In genomic region chr12:11727133-11727664, GRCh38 we compare ENCODE assay signal across 11 cellular contexts.
A peak's percentile ranks its signal among the peaks of the same experiment; 100 is the strongest.
DNase-seq lines count a peak whose midpoint lies in the region; ATAC-seq and TF ChIP-seq lines count a peak whose summit lies in the region.
"Had no signal": no experiment of that assay in that cellular context is flagged by ENCODE, and none has a peak within 500 bp of the region (broad histone marks: within the 10 kb centered on the region; RNA-seq: fewer than 3 reads in every experiment).

No MANE protein-coding gene starts in this region.

- H4K91ac ChIP-seq in trophoblast cell (ENCODE audit: low read depth, low read length): no peak overlapping the region

- no peaks in the 10 kb centered on the region for H3K9me3 Mint-ChIP-seq in CD8-positive, alpha-beta T cell

- H3K23ac ChIP-seq in trophoblast cell (ENCODE audit: low read length): no peak overlapping the region

- H3K27ac ChIP-seq in CD8-positive, alpha-beta T cell (ENCODE audit: low read depth, low read length): no peak overlapping the region
- H3K27ac ChIP-seq in spleen (peak overlapping the region in 5 of 8 donors; percentile 16 to 84 (median 73)), trophoblast cell (ENCODE audit: low read depth, low read length) (no peak overlapping the region)
- H3K27ac ChIP-seq: RWPE1 had no signal

- H4K8ac ChIP-seq in trophoblast cell (ENCODE audit: low read depth, low read length): no peak overlapping the region

- no peak overlapping the region for H3K4ac ChIP-seq in trophoblast cell (ENCODE audit: low read depth, low read length)

- H2AFZ ChIP-seq in trophoblast cell (ENCODE audit: insufficient read depth, low read length, poor library complexity): no peak overlapping the region

- no peak overlapping the region for H3K14ac ChIP-seq in trophoblast cell (ENCODE audit: low read length)

- no peak overlapping the region for H2BK12ac ChIP-seq in trophoblast cell (ENCODE audit: low read length)

- intact Hi-C loops in CD8-positive, alpha-beta T cell (cut with DNase I, micrococcal nuclease): loop anchor here (1.0 to 5.0 kb wide), 2 partner anchors 75 to 86 kb away; no protein-coding TSS in a partner anchor
- intact Hi-C loops in spleen (cut with DNase I; ENCODE audit: low total_unique reads): loop anchor here (5.0 kb wide), 1 partner anchor 75 kb away; no protein-coding TSS in a partner anchor

- H2BK5ac ChIP-seq in trophoblast cell (ENCODE audit: low read depth, low read length, poor library complexity): no peak overlapping the region

- CTCF ChIA-PET in CD8-positive, alpha-beta T cell (lab: Charles Lee): interaction anchor here (1.0 to 1.6 kb wide), 4 partner anchors 9 to 306 kb away, joined by 3 read pairs; no protein-coding TSS in a partner anchor

- no peak overlapping the region for H3K4me3 ChIP-seq in CD8-positive, alpha-beta T cell (ENCODE audit: low read depth, low read length)
- H3K4me3 ChIP-seq in spleen (no peak overlapping the region), trophoblast cell (ENCODE audit: low read depth, low read length) (no peak overlapping the region)
- H3K4me3 ChIP-seq: skin epidermis had no signal

- peak in 5 of 7 experiments; percentile 3 to 62 (median 29) for DNase-seq in CD8-positive, alpha-beta T cell
- DNase-seq in T follicular helper cell (ENCODE audit: low read depth) (peak; percentile 35), spleen (no peak), trophoblast cell (no peak), AML-193 (lab: John Stamatoyannopoulos, UW) (no peak)
- DNase-seq in activated naive CD4-positive, alpha-beta T cell treated with anti-CD3 and anti-CD28 coated beads, Interleukin-2, amount 50 U/mL, for 16 hours: peak; percentile 65
- DNase-seq: cortex of kidney had no signal

- peaks cover 3% of the 10 kb centered on the region for H3K79me2 ChIP-seq in trophoblast cell (ENCODE audit: control insufficient read depth, insufficient read depth, low read length, poor library complexity)

- POLR2A ChIA-PET in CD8-positive, alpha-beta T cell (lab: Charles Lee): interaction anchor here (0.9 to 1.2 kb wide), 2 partner anchors 13 to 21 kb away, joined by 3 to 4 read pairs; no protein-coding TSS in a partner anchor

- H3K27ac Mint-ChIP-seq in CD8-positive, alpha-beta T cell: peak overlapping the region; percentile 56

- H3K4me2 ChIP-seq in trophoblast cell (ENCODE audit: low read length): no peak overlapping the region

- no peak overlapping the region for H2AK5ac ChIP-seq in trophoblast cell (ENCODE audit: low read length)

- no peaks in the 10 kb centered on the region for H3K27me3 Mint-ChIP-seq in CD8-positive, alpha-beta T cell (ENCODE audit: low read depth)

- TF ChIP-seq CTCF in CD8-positive, alpha-beta T cell (IDR thresholded peaks at IDR 0.05): no peak
- no peak for TF ChIP-seq CTCF in spleen (IDR thresholded peaks at IDR 0.05 in 8 of 11, conservative IDR thresholded peaks at IDR 0.05 in 3 of 11)

- no peaks in the 10 kb centered on the region for H3K27me3 ChIP-seq in CD8-positive, alpha-beta T cell (ENCODE audit: insufficient read depth, low read length)
- no peaks in the 10 kb centered on the region for H3K27me3 ChIP-seq in spleen (replicated peaks in 1 of 7)
- no peaks in the 10 kb centered on the region for H3K27me3 ChIP-seq in trophoblast cell (ENCODE audit: insufficient read depth, low read length)

- H3K4me3 Mint-ChIP-seq in CD8-positive, alpha-beta T cell: peak overlapping the region; percentile 47

- peaks cover 9% of the 10 kb centered on the region for H3K79me1 ChIP-seq in trophoblast cell (ENCODE audit: low read length)

- no peak overlapping the region for H2BK120ac ChIP-seq in trophoblast cell (ENCODE audit: insufficient read depth, low read length, poor library complexity)

- H3K9me3 ChIP-seq in CD8-positive, alpha-beta T cell (ENCODE audit: low read length): no peaks in the 10 kb centered on the region
- H3K9me3 ChIP-seq in spleen: no peaks in the 10 kb centered on the region
- H3K9me3 ChIP-seq in trophoblast cell (ENCODE audit: insufficient read depth, low read depth, low read length): no peaks in the 10 kb centered on the region

- H3K18ac ChIP-seq in trophoblast cell (ENCODE audit: low read length): no peak overlapping the region

- H3K36me3 Mint-ChIP-seq in CD8-positive, alpha-beta T cell: no peaks in the 10 kb centered on the region

- no peak overlapping the region for H3K9ac ChIP-seq in trophoblast cell (ENCODE audit: low read length)

- peaks cover 40% of the 10 kb centered on the region for H3K4me1 ChIP-seq in CD8-positive, alpha-beta T cell (ENCODE audit: insufficient read depth, low read length)
- peaks cover 58 to 99% (median 90%) of the 10 kb centered on the region in 6 donors for H3K4me1 ChIP-seq in spleen
- peaks cover 20 to 28% of the 10 kb centered on the region in 2 experiments for H3K4me1 ChIP-seq in trophoblast cell (ENCODE audit: control insufficient read depth in 1 of 2, insufficient read depth in 2 of 2, low read length in 2 of 2)

- TF ChIP-seq POLR2A in spleen (IDR thresholded peaks at IDR 0.05): no peak

- 44 to 75% (median 63%) methylated on average over 12 of the region's 12 CpGs for WGBS in spleen, 5 donors
- no CpG with 5 or more reads among the region's 12 CpGs for WGBS in trophoblast cell (ENCODE audit: extremely low coverage, insufficient coverage, insufficient read length)

- H3K36me3 ChIP-seq in CD8-positive, alpha-beta T cell (ENCODE audit: insufficient read depth, low read length): no peaks in the 10 kb centered on the region
- no peaks in the 10 kb centered on the region for H3K36me3 ChIP-seq in spleen
- H3K36me3 ChIP-seq in trophoblast cell (ENCODE audit: control insufficient read depth in 1 of 2, insufficient read depth in 2 of 2, low read length in 2 of 2): no peaks in the 10 kb centered on the region

- ATAC-seq in CD8-positive, alpha-beta T cell: peak; percentile 64
- ATAC-seq in GM19395 (IDR thresholded peaks at IDR 0.05; ENCODE audit: unreplicated experiment) (no peak), GM19328 (IDR thresholded peaks at IDR 0.05; ENCODE audit: unreplicated experiment) (no peak)

- no peak overlapping the region for H4K12ac ChIP-seq in trophoblast cell (ENCODE audit: low read depth, low read length)

- peaks cover 53% of the 10 kb centered on the region for H3K4me1 Mint-ChIP-seq in CD8-positive, alpha-beta T cell (ENCODE audit: low read depth)

Comparison
In these comparisons a context has a peak if more than half of its experiments do, and no peak if none do; other contexts are left out.
1. DNase-seq: peak in CD8-positive, alpha-beta T cell (5 of 7), T follicular helper cell (single experiment) and activated naive CD4-positive, alpha-beta T cell treated with anti-CD3 and anti-CD28 coated beads, Interleukin-2, amount 50 U/mL, for 16 hours (single experiment); none in spleen (single experiment), trophoblast cell (0 of 2) and AML-193 (0 of 2).
2. H3K27ac ChIP-seq: peak in spleen (5 of 8); none in CD8-positive, alpha-beta T cell (single experiment) and trophoblast cell (single experiment).